ENCODE assay signal across 1 cellular context in the genomic region with DNA sequence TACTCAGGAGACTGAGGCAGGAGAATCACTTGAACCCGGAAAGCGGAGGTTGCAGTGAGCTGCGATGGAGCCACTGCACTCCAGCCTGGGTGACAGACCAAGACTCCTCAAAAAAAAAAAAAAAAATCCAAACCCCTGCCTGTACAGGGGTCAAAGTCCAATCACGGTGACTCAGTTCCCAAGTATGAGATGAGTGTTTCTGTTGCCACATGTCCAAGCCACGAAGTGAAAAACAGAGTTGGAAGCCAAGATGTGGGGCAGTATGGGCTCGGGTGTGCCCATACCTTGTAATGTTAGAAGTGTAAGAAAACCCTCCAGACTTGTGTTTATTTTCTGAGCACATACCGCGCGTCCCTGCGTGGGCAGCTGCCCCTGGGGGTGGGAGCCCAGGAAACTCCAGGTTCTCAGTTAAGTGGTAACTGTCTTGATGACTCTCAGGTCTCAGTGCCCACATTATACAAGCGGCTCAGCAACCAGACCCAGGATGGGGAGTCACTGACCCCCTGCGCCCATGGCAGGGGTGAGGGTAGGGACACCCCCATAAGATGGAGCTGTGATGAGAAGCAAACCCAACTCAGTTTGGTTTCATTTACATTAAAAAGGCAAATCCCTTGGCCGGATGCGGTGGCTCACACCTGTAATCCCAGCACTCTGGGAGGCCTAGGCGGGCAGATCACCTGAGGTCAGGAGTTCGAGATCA.
TF ChIP-seq lines count a peak whose summit lies in the region.

No MANE protein-coding gene starts in this region.

TF ChIP-seq in GM12878, 131 proteins besides CTCF, POLR2A, EP300 and RAD21 (continued from another document):
- TF ChIP-seq IRF4 (IDR thresholded peaks at IDR 0.05; ENCODE audit: low read depth, low read length) (peak; percentile 94), NBN (IDR thresholded peaks at IDR 0.05) (no peak; the same call in none of the 2 replicates), SRF (IDR thresholded peaks at IDR 0.05; ENCODE audit: low read depth in 2 of 2, low read length in 2 of 2) (peak in 1 of 2 experiments; percentile 58; a peak in 1 of 4 replicates), NFYA (IDR thresholded peaks at IDR 0.05; ENCODE audit: borderline replicate concordance, low read depth, low read length) (no peak), JUND (IDR thresholded peaks at IDR 0.05; ENCODE audit: low read depth, low read length) (peak; percentile 83; the same call in 1 of the 2 replicates), SP1 (IDR thresholded peaks at IDR 0.05; ENCODE audit: low read depth, low read length) (peak; percentile 44), WRNIP1 (IDR thresholded peaks at IDR 0.05; ENCODE audit: borderline replicate concordance, low read depth, low read length) (no peak), POU2F2 (IDR thresholded peaks at IDR 0.05; ENCODE audit: borderline replicate concordance, low read depth, low read length) (no peak), SPI1 (IDR thresholded peaks at IDR 0.05; ENCODE audit: borderline replicate concordance, insufficient read depth, low read depth, low read length) (no peak), GATAD2B (conservative IDR thresholded peaks at IDR 0.05; ENCODE audit: low read depth) (peak; percentile 95), HDAC6 (IDR thresholded peaks at IDR 0.05; ENCODE audit: unreplicated experiment) (no peak), TAF1 (IDR thresholded peaks at IDR 0.05; ENCODE audit: borderline replicate concordance, low read depth, low read length) (no peak), ESRRA (IDR thresholded peaks at IDR 0.05; ENCODE audit: low read length) (no peak; the same call in none of the 2 replicates), CBX3 (IDR thresholded peaks at IDR 0.05; ENCODE audit: borderline replicate concordance, low read depth) (no peak), ETV6 (conservative IDR thresholded peaks at IDR 0.05 in 1 of 2, IDR thresholded peaks at IDR 0.05 in 1 of 2; ENCODE audit: borderline replicate concordance in 1 of 2, low read depth in 1 of 2) (no peak; a peak in 1 of 4 replicates), ZNF274 (IDR thresholded peaks at IDR 0.05; ENCODE audit: insufficient read depth, insufficient read length) (no peak), LARP7 (IDR thresholded peaks at IDR 0.05) (peak; percentile 45; the same call in 1 of the 2 replicates), TCF7 (IDR thresholded peaks at IDR 0.05; ENCODE audit: borderline replicate concordance) (no peak), CBX5 (IDR thresholded peaks at IDR 0.05; ENCODE audit: low read depth) (no peak), NR2C2 (IDR thresholded peaks at IDR 0.05; ENCODE audit: borderline replicate concordance, control insufficient read depth, insufficient read length, low read depth) (no peak), GABPA (IDR thresholded peaks at IDR 0.05; ENCODE audit: low read depth) (no peak), ZNF217 (IDR thresholded peaks at IDR 0.05) (peak; percentile 97), SMC3 (IDR thresholded peaks at IDR 0.05; ENCODE audit: borderline replicate concordance, low read length) (no peak), CEBPB (IDR thresholded peaks at IDR 0.05; ENCODE audit: borderline replicate concordance in 1 of 2, low read depth in 2 of 2, low read length in 2 of 2) (no peak), PML (IDR thresholded peaks at IDR 0.05; ENCODE audit: low read length) (no peak), CBFB (IDR thresholded peaks at IDR 0.05; ENCODE audit: low read depth) (peak; percentile 47; the same call in 1 of the 2 replicates), ZNF207 (IDR thresholded peaks at IDR 0.05; ENCODE audit: borderline replicate concordance) (no peak), IKZF2 (IDR thresholded peaks at IDR 0.05) (peak; percentile 85 to 89), MEF2A (IDR thresholded peaks at IDR 0.05; ENCODE audit: insufficient read depth, low read depth, low read length) (no peak), KAT2A (conservative IDR thresholded peaks at IDR 0.05; ENCODE audit: control insufficient read depth, low read depth, low read length) (no peak), PAX5 (IDR thresholded peaks at IDR 0.05; ENCODE audit: borderline replicate concordance, low read depth, low read length) (no peak; the same call in 1 of the 2 replicates), NFIC (IDR thresholded peaks at IDR 0.05; ENCODE audit: low read depth, low read length) (peak; percentile 65; the same call in 1 of the 2 replicates), MYB (IDR thresholded peaks at IDR 0.05; ENCODE audit: borderline replicate concordance, low read depth, low read length) (no peak)
- TF ChIP-seq, protein P1, sequence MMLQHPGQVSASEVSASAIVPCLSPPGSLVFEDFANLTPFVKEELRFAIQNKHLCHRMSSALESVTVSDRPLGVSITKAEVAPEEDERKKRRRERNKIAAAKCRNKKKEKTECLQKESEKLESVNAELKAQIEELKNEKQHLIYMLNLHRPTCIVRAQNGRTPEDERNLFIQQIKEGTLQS (IDR thresholded peaks at IDR 0.05; ENCODE audit: borderline replicate concordance, extremely low read depth, low read depth, low read length): no peak
- TF ChIP-seq, protein P2, sequence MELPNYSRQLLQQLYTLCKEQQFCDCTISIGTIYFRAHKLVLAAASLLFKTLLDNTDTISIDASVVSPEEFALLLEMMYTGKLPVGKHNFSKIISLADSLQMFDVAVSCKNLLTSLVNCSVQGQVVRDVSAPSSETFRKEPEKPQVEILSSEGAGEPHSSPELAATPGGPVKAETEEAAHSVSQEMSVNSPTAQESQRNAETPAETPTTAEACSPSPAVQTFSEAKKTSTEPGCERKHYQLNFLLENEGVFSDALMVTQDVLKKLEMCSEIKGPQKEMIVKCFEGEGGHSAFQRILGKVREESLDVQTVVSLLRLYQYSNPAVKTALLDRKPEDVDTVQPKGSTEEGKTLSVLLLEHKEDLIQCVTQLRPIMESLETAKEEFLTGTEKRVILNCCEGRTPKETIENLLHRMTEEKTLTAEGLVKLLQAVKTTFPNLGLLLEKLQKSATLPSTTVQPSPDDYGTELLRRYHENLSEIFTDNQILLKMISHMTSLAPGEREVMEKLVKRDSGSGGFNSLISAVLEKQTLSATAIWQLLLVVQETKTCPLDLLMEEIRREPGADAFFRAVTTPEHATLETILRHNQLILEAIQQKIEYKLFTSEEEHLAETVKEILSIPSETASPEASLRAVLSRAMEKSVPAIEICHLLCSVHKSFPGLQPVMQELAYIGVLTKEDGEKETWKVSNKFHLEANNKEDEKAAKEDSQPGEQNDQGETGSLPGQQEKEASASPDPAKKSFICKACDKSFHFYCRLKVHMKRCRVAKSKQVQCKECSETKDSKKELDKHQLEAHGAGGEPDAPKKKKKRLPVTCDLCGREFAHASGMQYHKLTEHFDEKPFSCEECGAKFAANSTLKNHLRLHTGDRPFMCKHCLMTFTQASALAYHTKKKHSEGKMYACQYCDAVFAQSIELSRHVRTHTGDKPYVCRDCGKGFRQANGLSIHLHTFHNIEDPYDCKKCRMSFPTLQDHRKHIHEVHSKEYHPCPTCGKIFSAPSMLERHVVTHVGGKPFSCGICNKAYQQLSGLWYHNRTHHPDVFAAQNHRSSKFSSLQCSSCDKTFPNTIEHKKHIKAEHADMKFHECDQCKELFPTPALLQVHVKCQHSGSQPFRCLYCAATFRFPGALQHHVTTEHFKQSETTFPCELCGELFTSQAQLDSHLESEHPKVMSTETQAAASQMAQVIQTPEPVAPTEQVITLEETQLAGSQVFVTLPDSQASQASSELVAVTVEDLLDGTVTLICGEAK (IDR thresholded peaks at IDR 0.05; ENCODE audit: borderline replicate concordance): no peak
TF ChIP-seq in GM12878: peak in this region for 42.
